Comparison of ENCODE assay signal across 17 cellular contexts in genomic region chr4:130026185-130026584, GRCh38.
A peak's percentile ranks its signal among the peaks of the same experiment; 100 is the strongest.
DNase-seq lines count a peak whose midpoint lies in the region; ATAC-seq and TF ChIP-seq lines count a peak whose summit lies in the region.
"Had no signal": no experiment of that assay in that cellular context is flagged by ENCODE, and none has a peak within 500 bp of the region (broad histone marks: within the 10 kb centered on the region; RNA-seq: fewer than 3 reads in every experiment).

No MANE protein-coding gene starts in this region.

- H3K27ac Mint-ChIP-seq in activated CD4-positive, alpha-beta T cell treated with anti-CD3 and anti-CD28 coated beads for 36 hours: no peak overlapping the region
- no peak overlapping the region for H3K27ac Mint-ChIP-seq in CD14-positive monocyte
- H3K27ac Mint-ChIP-seq: activated naive CD8-positive, alpha-beta T cell treated with anti-CD3 and anti-CD28 coated beads for 36 hours had no signal

- no peaks in the 10 kb centered on the region for H3K36me3 Mint-ChIP-seq in activated CD4-positive, alpha-beta T cell treated with anti-CD3 and anti-CD28 coated beads for 36 hours (ENCODE audit: low read depth)
- H3K36me3 Mint-ChIP-seq in CD14-positive monocyte: no peaks in the 10 kb centered on the region
- H3K36me3 Mint-ChIP-seq: activated naive CD8-positive, alpha-beta T cell treated with anti-CD3 and anti-CD28 coated beads for 36 hours had no signal

- H3K4me3 ChIP-seq in WERI-Rb-1 (ENCODE audit: low read depth, low read length): no peak overlapping the region
- H3K4me3 ChIP-seq in left ventricle myocardium inferior: no peak overlapping the region

- intact Hi-C loops in activated CD4-positive, alpha-beta T cell treated with anti-CD3 and anti-CD28 coated beads for 36 hours (cut with DNase I, micrococcal nuclease): no loop called here
- intact Hi-C loops in CD14-positive monocyte (cut with micrococcal nuclease): no loop called here
- intact Hi-C loops in left ventricle myocardium inferior (cut with micrococcal nuclease): no loop called here

- CTCF ChIA-PET in activated CD4-positive, alpha-beta T cell treated with anti-CD3 and anti-CD28 coated beads for 36 hours (lab: Charles Lee): no interaction called here

- TF ChIP-seq CTCF in WERI-Rb-1 (IDR thresholded peaks at IDR 0.05; ENCODE audit: low read depth, low read length): no peak
- no peak for TF ChIP-seq CTCF in CD14-positive monocyte (IDR thresholded peaks at IDR 0.05)
- TF ChIP-seq CTCF in left ventricle myocardium inferior (IDR thresholded peaks at IDR 0.05; ENCODE audit: borderline replicate concordance): no peak

- POLR2A ChIA-PET in activated CD4-positive, alpha-beta T cell treated with anti-CD3 and anti-CD28 coated beads for 36 hours (lab: Charles Lee): no interaction called here

- H3K27ac ChIP-seq in WERI-Rb-1 (no peak overlapping the region), left ventricle myocardium inferior (replicated peaks) (no peak overlapping the region)
- H3K27ac ChIP-seq: 22Rv1 had no signal

- H3K9me3 ChIP-seq in WERI-Rb-1 (ENCODE audit: severe bottlenecking) (no peaks in the 10 kb centered on the region), left ventricle myocardium inferior (replicated peaks) (no peaks in the 10 kb centered on the region)

- no peak overlapping the region for H3K4me3 Mint-ChIP-seq in activated CD4-positive, alpha-beta T cell treated with anti-CD3 and anti-CD28 coated beads for 36 hours
- H3K4me3 Mint-ChIP-seq in CD14-positive monocyte: no peak overlapping the region
- H3K4me3 Mint-ChIP-seq: activated naive CD8-positive, alpha-beta T cell treated with anti-CD3 and anti-CD28 coated beads for 36 hours; activated T-cell treated with anti-CD3 and anti-CD28 coated beads, Interleukin-2, amount 50 U/mL, for 4 hours; neural crest cell had no signal

- H3K36me3 ChIP-seq in WERI-Rb-1 (no peaks in the 10 kb centered on the region), left ventricle myocardium inferior (no peaks in the 10 kb centered on the region)

- H3K9me3 Mint-ChIP-seq in activated CD4-positive, alpha-beta T cell treated with anti-CD3 and anti-CD28 coated beads for 36 hours (ENCODE audit: low read depth): no peaks in the 10 kb centered on the region
- H3K9me3 Mint-ChIP-seq in CD14-positive monocyte: no peaks in the 10 kb centered on the region
- H3K9me3 Mint-ChIP-seq: activated naive CD8-positive, alpha-beta T cell treated with anti-CD3 and anti-CD28 coated beads for 36 hours; neural crest cell had no signal

- H3K4me1 Mint-ChIP-seq in activated CD4-positive, alpha-beta T cell treated with anti-CD3 and anti-CD28 coated beads for 36 hours: no peaks in the 10 kb centered on the region
- H3K4me1 Mint-ChIP-seq in CD14-positive monocyte: no peaks in the 10 kb centered on the region
- H3K4me1 Mint-ChIP-seq: activated naive CD8-positive, alpha-beta T cell treated with anti-CD3 and anti-CD28 coated beads for 36 hours had no signal

- H3K4me1 ChIP-seq in left ventricle myocardium inferior: no peaks in the 10 kb centered on the region

- DNase-seq in DMS53 (lab: John Stamatoyannopoulos, UW) (peak; percentile 3), DMS53 treated with DMSO at 0.1 percent for 48 hours (lab: John Stamatoyannopoulos, UW; ENCODE audit: unreplicated experiment) (no peak), NCI-H2171 (lab: John Stamatoyannopoulos, UW) (peak; percentile 32), WERI-Rb-1 (peak; percentile 67), CD14-positive monocyte (ENCODE audit: low spot score) (no peak), GF-D8 (lab: John Stamatoyannopoulos, UW) (no peak), left ventricle myocardium inferior (no peak)
- no peak for DNase-seq in activated CD4-positive, alpha-beta T cell treated with anti-CD3 and anti-CD28 coated beads for 36 hours
- DNase-seq: activated CD4-positive, alpha-beta T cell treated with anti-CD3 and anti-CD28 coated beads, Interleukin-2, amount 50 U/mL, for 48 hours; activated naive CD8-positive, alpha-beta T cell treated with anti-CD3 and anti-CD28 coated beads for 36 hours; activated T-cell treated with anti-CD3 and anti-CD28 coated beads, Interleukin-2, amount 50 U/mL, for 4 hours; effector CD8-positive, alpha-beta T cell; mammary epithelial cell; stimulated activated CD4-positive, alpha-beta T cell treated with anti-CD3 and anti-CD28 coated beads, Interleukin-2, amount 100 ng/mL, for 24 hours had no signal

- H3K27me3 Mint-ChIP-seq in activated CD4-positive, alpha-beta T cell treated with anti-CD3 and anti-CD28 coated beads for 36 hours: peaks cover 3% of the 10 kb centered on the region
- no peaks in the 10 kb centered on the region for H3K27me3 Mint-ChIP-seq in CD14-positive monocyte (ENCODE audit: low read depth in 3 of 3)
- H3K27me3 Mint-ChIP-seq: activated naive CD8-positive, alpha-beta T cell treated with anti-CD3 and anti-CD28 coated beads for 36 hours had no signal

- H3K27me3 ChIP-seq in WERI-Rb-1 (ENCODE audit: insufficient read depth, low read depth, severe bottlenecking): no peaks in the 10 kb centered on the region
- no peaks in the 10 kb centered on the region for H3K27me3 ChIP-seq in left ventricle myocardium inferior (ENCODE audit: low read depth)

- no peak for ATAC-seq in activated CD4-positive, alpha-beta T cell treated with anti-CD3 and anti-CD28 coated beads for 36 hours
- ATAC-seq: activated T-cell treated with anti-CD3 and anti-CD28 coated beads, Interleukin-2, amount 50 U/mL, for 4 hours; sciatic nerve had no signal

Comparison
In these comparisons a context has a peak if more than half of its experiments do, and no peak if none do; other contexts are left out.
1. DNase-seq: peak in DMS53 (single experiment), NCI-H2171 (single experiment) and WERI-Rb-1 (single experiment); none in DMS53 treated with DMSO at 0.1 percent for 48 hours (single experiment), activated CD4-positive, alpha-beta T cell treated with anti-CD3 and anti-CD28 coated beads for 36 hours (single experiment), CD14-positive monocyte (single experiment), GF-D8 (single experiment) and left ventricle myocardium inferior (single experiment).